In the genomic region with DNA sequence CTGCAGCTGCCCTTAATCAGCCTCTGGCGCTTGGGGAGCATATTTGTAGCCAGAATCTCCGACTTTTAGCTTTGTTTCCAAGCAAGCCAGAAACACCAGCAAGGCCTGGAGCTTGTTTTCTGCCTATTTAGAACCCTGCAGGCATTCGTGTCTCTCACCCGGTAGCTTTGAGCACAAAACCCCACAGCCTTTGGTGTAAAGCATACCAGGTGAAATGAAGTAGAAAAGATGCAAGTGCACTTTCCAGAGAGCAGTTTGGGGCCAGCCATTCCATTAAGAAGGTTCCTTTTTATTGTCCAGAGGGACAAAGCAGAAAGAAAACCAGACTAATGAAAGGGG, we compare ENCODE assay signal across 8 cellular contexts. TPM values are rescaled to one million over a fixed set of nuclear protein-coding genes. Genes with fewer than 3 reads are reported as not detected.
DNase-seq lines count a peak whose midpoint lies in the region; ATAC-seq, FAIRE-seq and TF ChIP-seq lines count a peak whose summit lies in the region.

No MANE protein-coding gene starts in this region.

- FAIRE-seq in GM19239 (lab: Jason Lieb, UNC), result no peak

- WGBS in esophagus, 2 donors, result 0 to 2% methylated on average over 4 of the region's 4 CpGs

- peak overlapping the region; percentile 77 for H3K4me2 ChIP-seq in OCI-LY1 (ENCODE audit: low read length)

- TF ChIP-seq CTCF in OCI-LY1 (IDR thresholded peaks at IDR 0.05; ENCODE audit: low read length) (no peak), gastrocnemius medialis (IDR thresholded peaks at IDR 0.05 in 4 of 5, conservative IDR thresholded peaks at IDR 0.05 in 1 of 5) (no peak)

- DNase-seq in gastrocnemius medialis (no peak), T-helper 9 cell (no peak), GM19239 (ENCODE audit: insufficient read length, low spot score) (no peak)
- DNase-seq in stimulated activated CD4-positive, alpha-beta T cell treated with anti-CD3 and anti-CD28 coated beads, Interleukin-4, amount 100 ng/mL, for 24 hours, result no peak
- no peak for DNase-seq in stimulated activated CD4-positive, alpha-beta T cell treated with anti-CD3 and anti-CD28 coated beads, Interleukin-2, amount 100 ng/mL, for 24 hours

- H3K79me2 ChIP-seq in OCI-LY1 (ENCODE audit: insufficient read depth, low read length), result no peaks in the 10 kb centered on the region

- in situ Hi-C loops in gastrocnemius medialis (cut with MboI; ENCODE audit: low sequenced_read_pairs in 4 of 4), result loop anchor here in 1 of 4 donors (10.0 kb wide), 1 partner anchor 114 kb away; no protein-coding TSS in a partner anchor

- H3K27me3 ChIP-seq in OCI-LY1 (ENCODE audit: insufficient read depth, low read length) (no peaks in the 10 kb centered on the region), esophagus (ENCODE audit: control insufficient read depth in 1 of 2, insufficient read depth in 2 of 2, low read length in 2 of 2) (no peaks in the 10 kb centered on the region), gastrocnemius medialis (no peaks in the 10 kb centered on the region)

- peak; percentile 3 for ATAC-seq in GM19043 (IDR thresholded peaks at IDR 0.05; ENCODE audit: low read depth, unreplicated experiment)
- ATAC-seq in gastrocnemius medialis, result no peak

- peak overlapping the region; percentile 62 for H2AFZ ChIP-seq in OCI-LY1 (ENCODE audit: low read length)

- H3K4me1 ChIP-seq in OCI-LY1 (ENCODE audit: insufficient read depth, low read length, severe bottlenecking) (peaks cover 35% of the 10 kb centered on the region), esophagus (ENCODE audit: control insufficient read depth in 2 of 2, insufficient read depth in 2 of 2, low read length in 1 of 2) (peaks cover 9% of the 10 kb centered on the region in 2 donors), gastrocnemius medialis (peaks cover 62 to 70% of the 10 kb centered on the region in 2 donors)

- no peaks in the 10 kb centered on the region for H3K9me2 ChIP-seq in OCI-LY1 (ENCODE audit: low read depth, low read length)

- intact Hi-C loops in gastrocnemius medialis (cut with DNase I; ENCODE audit: low total_unique reads), result loop anchor here (2.0 to 5.0 kb wide), 3 partner anchors 91 to 1049 kb away; no protein-coding TSS in a partner anchor

- H3K9ac ChIP-seq in OCI-LY1 (ENCODE audit: low read length), result peak overlapping the region; percentile 97

- H4K20me1 ChIP-seq in OCI-LY1 (ENCODE audit: insufficient read depth, low read length), result no peaks in the 10 kb centered on the region

- no peak for TF ChIP-seq POLR2A in gastrocnemius medialis (IDR thresholded peaks at IDR 0.05)

- H3K9me3 ChIP-seq in OCI-LY1 (ENCODE audit: low read length) (no peaks in the 10 kb centered on the region), esophagus (ENCODE audit: control insufficient read depth in 2 of 2, insufficient read depth in 1 of 2, low read depth in 1 of 2, low read length in 1 of 2) (peaks cover 0 to 3% of the 10 kb centered on the region in 2 donors), gastrocnemius medialis (no peaks in the 10 kb centered on the region)

- H3F3A ChIP-seq in OCI-LY1 (ENCODE audit: insufficient read depth, low read length), result no peaks in the 10 kb centered on the region

- H3K36me3 ChIP-seq in OCI-LY1 (ENCODE audit: insufficient read depth, low read length) (peaks cover 27% of the 10 kb centered on the region), esophagus (ENCODE audit: control insufficient read depth in 2 of 2, insufficient read depth in 2 of 2, low read length in 1 of 2) (peaks cover 0 to 8% of the 10 kb centered on the region in 2 donors), gastrocnemius medialis (peaks cover 0 to 26% of the 10 kb centered on the region in 2 donors)

- H3K4me3 ChIP-seq in OCI-LY1 (ENCODE audit: low read depth, low read length, poor library complexity, severe bottlenecking), result peak overlapping the region; percentile 92
- peak overlapping the region; percentile 81 to 87 for H3K4me3 ChIP-seq in esophagus (ENCODE audit: low read depth in 1 of 2, low read length in 2 of 2)
- H3K4me3 ChIP-seq in gastrocnemius medialis, result peak overlapping the region; percentile 62 to 90 (median 74)

- H3K27ac ChIP-seq in OCI-LY1 (ENCODE audit: low read depth, low read length, poor library complexity, severe bottlenecking) (peak overlapping the region; percentile 74), esophagus (ENCODE audit: low read depth in 2 of 2, low read length in 1 of 2) (peak overlapping the region; percentile 99), gastrocnemius medialis (peak overlapping the region; percentile 91 to 99 (median 93))

RNA-seq across cellular contexts. Expression of a gene that starts 0.7 kb away (rescaled TPM):
- 1 to 10 TPM; 2.2 TPM for polyA plus RNA-seq in esophagus
- total RNA-seq in gastrocnemius medialis, result 1 to 10 TPM; 2.8 to 6.9 (median 6.4) TPM

RNA-seq across cellular contexts. Expression of a gene that starts 0.8 kb away (rescaled TPM):
- 1 to 10 TPM; 5.1 to 5.7 TPM for polyA plus RNA-seq in esophagus
- total RNA-seq in gastrocnemius medialis, result 10 to 100 TPM in 2 of 4 donors, 1 to 10 TPM in 2; 4.1 to 12.0 (median 10.8) TPM

RNA-seq across cellular contexts. Expression of a gene that starts 7.5 kb away (rescaled TPM):
- 1 to 10 TPM in 1 of 2 donors, under 1 TPM in 1; 0.56 to 1.1 TPM for polyA plus RNA-seq in esophagus
- under 1 TPM; 0.10 to 0.78 (median 0.39) TPM for total RNA-seq in gastrocnemius medialis

RNA-seq across cellular contexts. Expression of a gene that starts 17.3 kb away (rescaled TPM):
- polyA plus RNA-seq in esophagus, result 1 to 10 TPM; 2.6 to 3.8 TPM
- under 1 TPM in 3 of 4 donors, not detected in 1; 0.27 to 0.41 (median 0.29) TPM for total RNA-seq in gastrocnemius medialis
